In genomic region chr12:100200450-100201181, GRCh38 we compare ENCODE assay signal across 1 cellular context.
TF ChIP-seq lines count a peak whose summit lies in the region.

ACTR6 (plus strand) TSS chr12:100200815; CDS start chr12:100200852, 37 bp downstream.

TF ChIP-seq in HepG2, 621 proteins besides CTCF, POLR2A, EP300 and RAD21 (continued from another document and continues in another):
- no peak for TF ChIP-seq ZNF318 (CRISPR knock-in tag; IDR thresholded peaks at IDR 0.05)
- no peak for TF ChIP-seq RNF2 (conservative IDR thresholded peaks at IDR 0.05; ENCODE audit: low read depth)
- TF ChIP-seq E2F2 (CRISPR knock-in tag; IDR thresholded peaks at IDR 0.05; ENCODE audit: borderline replicate concordance) = no peak
- no peak for TF ChIP-seq ZNF781 (CRISPR knock-in tag; IDR thresholded peaks at IDR 0.05; ENCODE audit: borderline replicate concordance, not compliant biosample characterization)
- peak; percentile 75 for TF ChIP-seq SP5 (CRISPR knock-in tag; IDR thresholded peaks at IDR 0.05; ENCODE audit: borderline replicate concordance, low read depth)
- peak; percentile 72; the same call in 1 of the 2 replicates for TF ChIP-seq DMAP1 (CRISPR knock-in tag; IDR thresholded peaks at IDR 0.05)
- no peak for TF ChIP-seq TERF1 (CRISPR knock-in tag; IDR thresholded peaks at IDR 0.05)
- no peak for TF ChIP-seq THAP8 (CRISPR knock-in tag; IDR thresholded peaks at IDR 0.05; ENCODE audit: borderline replicate concordance)
- peak; percentile 32; the same call in 1 of the 2 replicates for TF ChIP-seq POGZ (CRISPR knock-in tag; IDR thresholded peaks at IDR 0.05)
- TF ChIP-seq ZNF292 (CRISPR knock-in tag; IDR thresholded peaks at IDR 0.05; ENCODE audit: borderline replicate concordance, low read depth) = no peak
- peak; percentile 52; the same call in 1 of the 2 replicates for TF ChIP-seq ZNF124 (CRISPR knock-in tag; IDR thresholded peaks at IDR 0.05)
- TF ChIP-seq ZSCAN29 (CRISPR knock-in tag; conservative IDR thresholded peaks at IDR 0.05) = 0 out of 2 replicates have a peak, but pooled peaks have one; percentile 7
- no peak for TF ChIP-seq ZBTB39 (CRISPR knock-in tag; IDR thresholded peaks at IDR 0.05)
- TF ChIP-seq ZNF263 (CRISPR knock-in tag; IDR thresholded peaks at IDR 0.05) = no peak
- peak; percentile 78 for TF ChIP-seq ZNF547 (CRISPR knock-in tag; IDR thresholded peaks at IDR 0.05)
- TF ChIP-seq ZBED4 (CRISPR knock-in tag; IDR thresholded peaks at IDR 0.05; ENCODE audit: borderline replicate concordance) = no peak
- peak; percentile 88 for TF ChIP-seq KAT8 (CRISPR knock-in tag; IDR thresholded peaks at IDR 0.05)
- 0 out of 2 replicates have a peak, but pooled peaks have one; percentile 15 for TF ChIP-seq MEIS2 (CRISPR knock-in tag; IDR thresholded peaks at IDR 0.05)
- TF ChIP-seq ZNF879 (CRISPR knock-in tag; IDR thresholded peaks at IDR 0.05) = no peak
- TF ChIP-seq SMARCE1 (IDR thresholded peaks at IDR 0.05; ENCODE audit: borderline replicate concordance) = no peak
- no peak for TF ChIP-seq NBN (conservative IDR thresholded peaks at IDR 0.05)
- TF ChIP-seq SRSF1 (optimal IDR thresholded peaks at IDR 0.05; ENCODE audit: low read depth, low read length) = no peak
- no peak; the same call in 1 of the 2 replicates for TF ChIP-seq KLF9 (CRISPR knock-in tag; IDR thresholded peaks at IDR 0.05; ENCODE audit: low read depth)
- no peak for TF ChIP-seq MZF1 (CRISPR knock-in tag; IDR thresholded peaks at IDR 0.05; ENCODE audit: borderline replicate concordance)
- no peak for TF ChIP-seq ONECUT2 (CRISPR knock-in tag; IDR thresholded peaks at IDR 0.05)
- no peak for TF ChIP-seq SRF (IDR thresholded peaks at IDR 0.05; ENCODE audit: low read depth, low read length)
- no peak for TF ChIP-seq PCBP2 (optimal IDR thresholded peaks at IDR 0.05; ENCODE audit: low read depth, low read length, poor library complexity, severe bottlenecking)
- TF ChIP-seq DRAP1 (CRISPR knock-in tag; IDR thresholded peaks at IDR 0.05) = peak; percentile 81; the same call in 1 of the 2 replicates
- no peak for TF ChIP-seq CSRNP2 (CRISPR knock-in tag; conservative IDR thresholded peaks at IDR 0.05; ENCODE audit: low read depth)
- no peak for TF ChIP-seq ZNF207 (IDR thresholded peaks at IDR 0.05; ENCODE audit: borderline replicate concordance)
- no peak for TF ChIP-seq TBL1XR1 (IDR thresholded peaks at IDR 0.05; ENCODE audit: borderline replicate concordance, low read length, partially characterized antibody)
- no peak for TF ChIP-seq ZNF230 (CRISPR knock-in tag; IDR thresholded peaks at IDR 0.05)
- TF ChIP-seq ZNF850 (CRISPR knock-in tag; conservative IDR thresholded peaks at IDR 0.05) = no peak
- no peak for TF ChIP-seq ZBTB43 (CRISPR knock-in tag; conservative IDR thresholded peaks at IDR 0.05)
- no peak for TF ChIP-seq SUZ12 (IDR thresholded peaks at IDR 0.05; ENCODE audit: low read depth, low read length)
